29 cellular contexts compared by ENCODE assay signal in the genomic region with DNA sequence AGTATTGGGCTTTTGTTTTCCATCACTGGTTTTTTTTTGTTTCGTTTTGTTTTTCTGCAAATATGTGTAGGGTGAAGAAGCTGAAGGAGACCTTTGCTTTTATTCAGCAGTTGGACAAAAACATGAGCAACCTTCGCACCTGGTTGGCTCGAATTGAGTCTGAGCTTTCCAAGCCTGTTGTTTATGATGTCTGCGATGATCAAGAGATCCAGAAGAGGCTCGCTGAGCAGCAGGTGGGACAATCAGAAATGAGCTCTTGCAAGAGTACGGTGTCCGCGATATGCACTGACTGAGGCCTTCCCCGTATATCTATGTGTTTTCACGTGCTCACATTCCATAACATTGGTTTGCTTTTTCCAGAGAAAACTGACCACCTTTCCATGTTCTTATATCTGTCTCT.
A peak's percentile ranks its signal among the peaks of the same experiment; 100 is the strongest.
DNase-seq lines count a peak whose midpoint lies in the region; ATAC-seq and TF ChIP-seq lines count a peak whose summit lies in the region.
"Had no signal": no experiment of that assay in that cellular context is flagged by ENCODE, and none has a peak within 500 bp of the region (broad histone marks: within the 10 kb centered on the region; RNA-seq: fewer than 3 reads in every experiment).

No MANE protein-coding gene starts in this region.

- no peaks in the 10 kb centered on the region for H3K9me3 Mint-ChIP-seq in progenitor cell of endocrine pancreas (ENCODE audit: low read depth)
- H3K9me3 Mint-ChIP-seq: activated CD4-positive, alpha-beta T cell treated with anti-CD3 and anti-CD28 coated beads, Interleukin-2, amount 10 ng/mL, durations not matched to agents 7 days and 5 days; activated naive CD8-positive, alpha-beta T cell treated with anti-CD3 and anti-CD28 coated beads for 36 hours; activated T-cell treated with anti-CD3 and anti-CD28 coated beads, Interleukin-2, amount 50 U/mL, for 4 hours; CD14-positive monocyte; HFFc6; mesothelial cell of epicardium; naive thymus-derived CD8-positive, alpha-beta T cell; stimulated activated effector memory CD8-positive, alpha-beta T cell treated with anti-CD3 and anti-CD28 coated beads, Interleukin-12 subunit alpha, Interleukin-12 subunit beta, amount 100 ng/mL, for 72 hours had no signal

- 37 to 46% methylated on average over 10 of the region's 10 CpGs for WGBS in body of pancreas, 2 donors
- 56% methylated on average over 10 of the region's 10 CpGs for WGBS in thymus

- H2AFZ ChIP-seq in Karpas-422 (ENCODE audit: low read length), result no peak overlapping the region

- intact Hi-C loops in body of pancreas (cut with DNase I), result no loop called here

- H3K4me3 ChIP-seq in Karpas-422 (ENCODE audit: low read length) (no peak overlapping the region), body of pancreas (no peak overlapping the region), thymus (ENCODE audit: low read length) (no peak overlapping the region)
- H3K4me3 ChIP-seq: ascending aorta, cardiac muscle cell, esophagus muscularis mucosa, upper lobe of right lung had no signal

- H3K9me3 ChIP-seq in Karpas-422 (ENCODE audit: low read length) (no peaks in the 10 kb centered on the region), body of pancreas (no peaks in the 10 kb centered on the region), thymus (ENCODE audit: control insufficient read depth) (no peaks in the 10 kb centered on the region)
- H3K9me3 ChIP-seq: ascending aorta, esophagus muscularis mucosa, upper lobe of right lung had no signal

- H3K27me3 ChIP-seq in Karpas-422 (ENCODE audit: low read length) (no peaks in the 10 kb centered on the region), body of pancreas (no peaks in the 10 kb centered on the region), thymus (ENCODE audit: control insufficient read depth, insufficient read depth) (no peaks in the 10 kb centered on the region)
- H3K27me3 ChIP-seq: ascending aorta, cardiac muscle cell, esophagus muscularis mucosa, upper lobe of right lung had no signal

- H3K4me1 Mint-ChIP-seq in progenitor cell of endocrine pancreas (ENCODE audit: low read depth), result peaks cover 23% of the 10 kb centered on the region
- H3K4me1 Mint-ChIP-seq: CD14-positive monocyte; stimulated activated effector memory CD8-positive, alpha-beta T cell treated with anti-CD3 and anti-CD28 coated beads, Interleukin-12 subunit alpha, Interleukin-12 subunit beta, amount 100 ng/mL, for 72 hours had no signal

- H3K27ac Mint-ChIP-seq in progenitor cell of endocrine pancreas, result no peak overlapping the region
- H3K27ac Mint-ChIP-seq: activated CD4-positive, alpha-beta T cell treated with anti-CD3 and anti-CD28 coated beads, Interleukin-2, amount 10 ng/mL, durations not matched to agents 7 days and 5 days; activated naive CD8-positive, alpha-beta T cell treated with anti-CD3 and anti-CD28 coated beads for 36 hours; CD14-positive monocyte; HFFc6 had no signal

- no peak overlapping the region for H3K9ac ChIP-seq in Karpas-422 (ENCODE audit: low read length)

- H3K36me3 ChIP-seq in Karpas-422 (ENCODE audit: insufficient read depth, low read length) (no peaks in the 10 kb centered on the region; the same call in 1 of the 2 replicates), body of pancreas (replicated peaks in 1 of 2; ENCODE audit: insufficient read depth in 1 of 2, low read depth in 2 of 2) (no peaks in the 10 kb centered on the region), thymus (ENCODE audit: control insufficient read depth, insufficient read depth) (no peaks in the 10 kb centered on the region)
- H3K36me3 ChIP-seq: cardiac muscle cell, upper lobe of right lung had no signal

- no peaks in the 10 kb centered on the region for H3K9me2 ChIP-seq in Karpas-422 (replicated peaks; ENCODE audit: insufficient read depth, low read length)

- H3K4me3 Mint-ChIP-seq in progenitor cell of endocrine pancreas (ENCODE audit: low read depth), result no peak overlapping the region
- H3K4me3 Mint-ChIP-seq: activated CD4-positive, alpha-beta T cell treated with anti-CD3 and anti-CD28 coated beads, Interleukin-2, amount 10 ng/mL, durations not matched to agents 7 days and 5 days; activated naive CD8-positive, alpha-beta T cell treated with anti-CD3 and anti-CD28 coated beads for 36 hours; activated T-cell treated with anti-CD3 and anti-CD28 coated beads, Interleukin-2, amount 50 U/mL, for 4 hours; CD14-positive monocyte; HFFc6; mesothelial cell of epicardium; naive thymus-derived CD8-positive, alpha-beta T cell; stimulated activated effector memory CD8-positive, alpha-beta T cell treated with anti-CD3 and anti-CD28 coated beads, Interleukin-12 subunit alpha, Interleukin-12 subunit beta, amount 100 ng/mL, for 72 hours had no signal

- H3K36me3 Mint-ChIP-seq in progenitor cell of endocrine pancreas (ENCODE audit: insufficient read depth), result peaks cover 3% of the 10 kb centered on the region
- H3K36me3 Mint-ChIP-seq: CD14-positive monocyte had no signal

- ATAC-seq in body of pancreas, result no peak
- ATAC-seq in GM19351 (IDR thresholded peaks at IDR 0.05; ENCODE audit: unreplicated experiment), result no peak
- ATAC-seq: activated T-cell treated with anti-CD3 and anti-CD28 coated beads, Interleukin-2, amount 50 U/mL, for 4 hours; naive thymus-derived CD8-positive, alpha-beta T cell; stimulated activated effector memory CD8-positive, alpha-beta T cell treated with anti-CD3 and anti-CD28 coated beads, Interleukin-12 subunit alpha, Interleukin-12 subunit beta, amount 100 ng/mL, for 72 hours; upper lobe of right lung had no signal

- no peaks in the 10 kb centered on the region for H4K20me1 ChIP-seq in Karpas-422 (ENCODE audit: insufficient read depth, low read depth, low read length)

- DNase-seq in NCI-H510A treated with DMSO at 0.1 percent for 48 hours (lab: John Stamatoyannopoulos, UW) (peak; percentile 50), NCI-H510A (lab: John Stamatoyannopoulos, UW) (no peak), Karpas-422 (no peak), body of pancreas (no peak), progenitor cell of endocrine pancreas (ENCODE audit: low spot score, unreplicated experiment) (no peak), GM20000 (ENCODE audit: low spot score) (no peak)
- DNase-seq: activated CD4-positive, alpha-beta T cell treated with anti-CD3 and anti-CD28 coated beads, Interleukin-2, amount 10 ng/mL, durations not matched to agents 7 days and 5 days; activated gamma-delta T cell; activated naive CD8-positive, alpha-beta T cell treated with anti-CD3 and anti-CD28 coated beads for 36 hours; activated T-cell treated with anti-CD3 and anti-CD28 coated beads, Interleukin-2, amount 50 U/mL, for 4 hours; foreskin fibroblast; GOT3; HFFc6; kidney; naive thymus-derived CD8-positive, alpha-beta T cell; NCI-H1092 treated with DMSO at 0.1 percent for 48 hours; NCI-H187; NCI-H774; occipital lobe; upper lobe of right lung had no signal

- H3K4me1 ChIP-seq in Karpas-422 (ENCODE audit: low read length) (peaks cover 92% of the 10 kb centered on the region), body of pancreas (peaks cover 63% of the 10 kb centered on the region), thymus (ENCODE audit: control insufficient read depth, insufficient read depth, low read length) (peaks cover 63% of the 10 kb centered on the region)
- H3K4me1 ChIP-seq: ascending aorta had no signal

- H3K27me3 Mint-ChIP-seq in progenitor cell of endocrine pancreas, result no peaks in the 10 kb centered on the region
- H3K27me3 Mint-ChIP-seq: activated CD4-positive, alpha-beta T cell treated with anti-CD3 and anti-CD28 coated beads, Interleukin-2, amount 10 ng/mL, durations not matched to agents 7 days and 5 days; activated naive CD8-positive, alpha-beta T cell treated with anti-CD3 and anti-CD28 coated beads for 36 hours; naive thymus-derived CD8-positive, alpha-beta T cell had no signal

- H3K79me2 ChIP-seq in Karpas-422 (ENCODE audit: low read length), result peaks cover 43% of the 10 kb centered on the region

- TF ChIP-seq CTCF in body of pancreas (IDR thresholded peaks at IDR 0.05) (no peak), progenitor cell of endocrine pancreas (IDR thresholded peaks at IDR 0.05; ENCODE audit: unreplicated experiment) (no peak), GM20000 (IDR thresholded peaks at IDR 0.05; ENCODE audit: extremely low read depth, missing control alignments) (no peak)

- no peak for TF ChIP-seq POLR2A in body of pancreas (IDR thresholded peaks at IDR 0.05)

- H3K4me2 ChIP-seq in Karpas-422 (ENCODE audit: low read depth, low read length, poor library complexity, severe bottlenecking), result no peak overlapping the region

- peak overlapping the region; percentile 76 for H3K27ac ChIP-seq in Karpas-422 (ENCODE audit: low read length)
- H3K27ac ChIP-seq in body of pancreas, result peak overlapping the region in 3 of 4 donors; percentile 14 to 35 (median 31)
- H3K27ac ChIP-seq in thymus (ENCODE audit: low read depth), result peak overlapping the region; percentile 6
- H3K27ac ChIP-seq: ascending aorta, cardiac muscle cell, esophagus muscularis mucosa, RWPE1, upper lobe of right lung had no signal

Comparison
In these comparisons a context has a peak if more than half of its experiments do, and no peak if none do; other contexts are left out.
1. H3K27ac ChIP-seq: peak in every context shown above with its lines; median percentile 76 in Karpas-422; 31 in body of pancreas; 6 in thymus.